In the genomic region with DNA sequence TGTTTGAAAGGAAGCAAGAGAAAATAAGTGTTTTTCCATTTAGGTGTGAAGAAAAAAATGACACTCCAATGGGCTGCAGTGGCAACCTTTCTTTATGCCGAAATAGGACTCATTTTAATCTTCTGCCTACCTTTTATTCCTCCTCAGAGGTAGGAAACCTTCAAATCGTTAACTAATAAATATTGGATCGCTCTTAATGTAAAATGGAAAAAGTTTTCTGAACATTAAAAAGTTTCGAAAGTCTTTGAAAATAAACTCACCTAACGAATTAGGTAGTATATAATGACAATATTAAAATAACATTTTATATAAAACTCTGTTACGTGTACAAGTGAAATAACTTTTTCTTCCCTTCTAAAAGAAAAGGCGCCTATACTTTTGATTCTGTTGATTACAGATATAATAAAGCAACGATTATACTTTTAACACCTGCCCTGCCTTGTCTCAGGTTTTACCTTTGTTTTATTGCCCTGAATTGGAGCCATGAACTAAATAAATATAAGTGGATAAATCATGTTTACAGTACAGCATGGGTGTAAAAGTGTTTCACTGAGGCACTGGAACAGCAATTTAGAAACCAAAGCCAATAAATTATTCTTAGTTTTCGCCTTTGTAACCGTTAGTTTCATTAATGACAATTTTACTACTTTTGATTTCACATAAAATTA, we compare ENCODE assay signal across 8 cellular contexts. TPM values are rescaled to one million over a fixed set of nuclear protein-coding genes. Genes with fewer than 3 reads are reported as not detected.
DNase-seq lines count a peak whose midpoint lies in the region; ATAC-seq and TF ChIP-seq lines count a peak whose summit lies in the region.

No MANE protein-coding gene starts in this region.

- no peaks in the 10 kb centered on the region for H4K20me1 ChIP-seq in SU-DHL-6 (ENCODE audit: low read depth, low read length)

- H3K27ac ChIP-seq in SU-DHL-6 (ENCODE audit: low read depth, low read length) = peak overlapping the region; percentile 38

- H3K4me3 ChIP-seq in H7 (ENCODE audit: insufficient read depth, low read depth, low read length) (peak overlapping the region; percentile 79), SU-DHL-6 (ENCODE audit: insufficient read depth, low read length, poor library complexity, severe bottlenecking) (peak overlapping the region; percentile 96), foreskin fibroblast (ENCODE audit: low read depth in 1 of 2, low read length in 2 of 2) (peak overlapping the region; percentile 90 to 93), skeletal muscle cell (ENCODE audit: low read depth, low read length) (peak overlapping the region; percentile 82)

- DNase-seq in H7 (no peak), foreskin fibroblast (no peak), skeletal muscle cell (ENCODE audit: low read depth) (no peak), hippocampal formation (lab: John Stamatoyannopoulos, UW) (no peak)

- H3K9me3 ChIP-seq in SU-DHL-6 (ENCODE audit: insufficient read depth, low read length) = no peaks in the 10 kb centered on the region

- TF ChIP-seq CTCF in SU-DHL-6 (IDR thresholded peaks at IDR 0.05; ENCODE audit: insufficient read depth, low read length, poor library complexity, severe bottlenecking) = no peak
- TF ChIP-seq CTCF in foreskin fibroblast (IDR thresholded peaks at IDR 0.05; ENCODE audit: low read depth, low read length) = no peak

- H3K27me3 ChIP-seq in H7 (ENCODE audit: control insufficient read depth, insufficient read depth, low read length) = no peaks in the 10 kb centered on the region
- H3K27me3 ChIP-seq in SU-DHL-6 (ENCODE audit: low read length) = no peaks in the 10 kb centered on the region

- no peaks in the 10 kb centered on the region for H3K9me2 ChIP-seq in SU-DHL-6 (replicated peaks; ENCODE audit: insufficient read depth, low read length)

- ATAC-seq in HG03280 (IDR thresholded peaks at IDR 0.05; ENCODE audit: unreplicated experiment) (no peak), HG03378 (IDR thresholded peaks at IDR 0.05; ENCODE audit: unreplicated experiment) (no peak), GM19395 (IDR thresholded peaks at IDR 0.05; ENCODE audit: unreplicated experiment) (no peak)

- peaks cover 16% of the 10 kb centered on the region for H3F3A ChIP-seq in SU-DHL-6 (ENCODE audit: insufficient read depth)

- peak overlapping the region; percentile 91 for H2AFZ ChIP-seq in SU-DHL-6 (ENCODE audit: low read depth, low read length, severe bottlenecking)

- H3K4me2 ChIP-seq in SU-DHL-6 (ENCODE audit: low read depth, low read length, poor library complexity, severe bottlenecking) = peak overlapping the region; percentile 87

- H3K36me3 ChIP-seq in H7 (replicated peaks; ENCODE audit: control insufficient read depth, insufficient read depth, low read length) = no peaks in the 10 kb centered on the region; the same call in 1 of the 2 replicates
- peaks cover 11% of the 10 kb centered on the region; the same call in 1 of the 2 replicates for H3K36me3 ChIP-seq in SU-DHL-6 (ENCODE audit: low read length)

- H3K79me2 ChIP-seq in SU-DHL-6 (ENCODE audit: insufficient read depth, low read length) = peaks cover 21% of the 10 kb centered on the region; the same call in 1 of the 2 replicates

- peak overlapping the region; percentile 84 for H3K9ac ChIP-seq in SU-DHL-6 (ENCODE audit: low read length)

RNA-seq across cellular contexts. Expression of a gene that starts 0.8 kb away (rescaled TPM):
- 26.8 and 31.0 TPM in 2 replicates for total RNA-seq in H7 (2014; rRNA removed; shearing (Covaris generic))

RNA-seq across cellular contexts. Expression of a gene that starts 17.1 kb away (rescaled TPM):
- total RNA-seq in H7 (2014; rRNA removed; shearing (Covaris generic)) = 22.9 and 28.6 TPM in 2 replicates

RNA-seq across cellular contexts. Expression of a gene that starts 17.1 kb away (rescaled TPM):
- total RNA-seq in H7 (2014; rRNA removed; shearing (Covaris generic)) = 13.5 and 18.4 TPM in 2 replicates
